9 cellular contexts compared by ENCODE assay signal in the genomic region with DNA sequence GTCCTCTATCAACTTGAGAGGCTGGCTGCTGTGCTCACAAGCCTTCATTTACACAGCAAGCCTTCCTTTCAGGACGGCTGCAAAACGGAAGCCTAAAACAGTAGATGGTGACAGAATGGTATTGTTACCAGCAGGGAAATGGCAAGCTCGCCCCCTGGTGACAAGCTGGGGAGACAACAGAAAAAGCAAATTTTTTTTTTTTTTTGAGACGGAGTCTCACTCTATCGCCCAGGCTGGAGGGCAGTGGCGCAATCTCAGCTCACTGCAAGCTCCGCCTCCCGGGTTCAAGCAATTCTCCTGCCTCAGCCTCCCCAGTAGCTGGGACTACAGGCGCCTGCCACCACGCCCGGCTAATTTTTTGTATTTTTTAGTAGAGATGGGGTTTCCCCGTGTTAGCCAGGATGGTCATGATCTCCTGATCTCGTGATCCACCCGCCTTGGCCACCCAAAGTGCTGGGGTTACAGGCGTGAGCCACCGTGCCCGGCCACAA. TPM values are rescaled to one million over a fixed set of nuclear protein-coding genes. Genes with fewer than 3 reads are reported as not detected.
DNase-seq lines count a peak whose midpoint lies in the region; ATAC-seq and TF ChIP-seq lines count a peak whose summit lies in the region.
"Not testable (repeated sequence)": the region's sequence is repeated elsewhere in the genome, so short reads cannot be mapped to it uniquely, and the experiment has no call there.
"Had no signal": no experiment of that assay in that cellular context is flagged by ENCODE, and none has a peak within 500 bp of the region (broad histone marks: within the 10 kb centered on the region; RNA-seq: fewer than 3 reads in every experiment).

No MANE protein-coding gene starts in this region.

- H3K27me3 Mint-ChIP-seq in central memory CD8-positive, alpha-beta T cell, result not testable (repeated sequence)

- not testable (repeated sequence) for H3K4me3 ChIP-seq in kidney epithelial cell (ENCODE audit: low read depth, low read length)

- peaks cover 12% of the 10 kb centered on the region for H3K36me3 Mint-ChIP-seq in central memory CD8-positive, alpha-beta T cell (ENCODE audit: insufficient read depth)

- not testable (repeated sequence) for H3K4me1 Mint-ChIP-seq in central memory CD8-positive, alpha-beta T cell

- not testable (repeated sequence) for H3K36me3 ChIP-seq in kidney epithelial cell (ENCODE audit: control insufficient read depth, insufficient read depth, low read length)

- not testable (repeated sequence) for H3K27me3 ChIP-seq in kidney epithelial cell (ENCODE audit: control insufficient read depth, insufficient read depth, low read length)

- TF ChIP-seq CTCF in AG09319 (IDR thresholded peaks at IDR 0.05; ENCODE audit: low read depth, low read length) (peak; percentile 73), kidney epithelial cell (IDR thresholded peaks at IDR 0.05; ENCODE audit: insufficient read depth, low read length, poor library complexity, severe bottlenecking) (peak; percentile 76)

- H3K9me3 Mint-ChIP-seq in central memory CD8-positive, alpha-beta T cell, result not testable (repeated sequence)

- H3K4me3 Mint-ChIP-seq in central memory CD8-positive, alpha-beta T cell, result not testable (repeated sequence)

- DNase-seq in AG09319 (ENCODE audit: extremely low read depth, low read depth); kidney epithelial cell (ENCODE audit: low read depth): not testable (repeated sequence)
- DNase-seq in HuH-7 (ENCODE audit: low spot score) (peak; percentile 61), NOMO-1 (lab: John Stamatoyannopoulos, UW; ENCODE audit: unreplicated experiment in 2 of 2) (peak; percentile 48 to 72)
- peak; percentile 43 to 67 for DNase-seq in activated CD4-positive, alpha-beta T cell treated with anti-CD3 and anti-CD28 coated beads, Interleukin-2, amount 50 U/mL, for 24 hours (ENCODE audit: low read depth in 1 of 2, low spot score in 1 of 2)
- peak; percentile 66 to 68 for DNase-seq in central memory CD8-positive, alpha-beta T cell (ENCODE audit: low spot score in 2 of 2)
- peak; percentile 74 for DNase-seq in stimulated activated CD4-positive, alpha-beta T cell treated with anti-CD3 and anti-CD28 coated beads, Interleukin-1b, Interleukin-23, amount 100 ng/mL, for 48 hours

- peak; percentile 64 for ATAC-seq in GM19025 (IDR thresholded peaks at IDR 0.05; ENCODE audit: low read depth, unreplicated experiment)
- peak; percentile 94 for ATAC-seq in central memory CD8-positive, alpha-beta T cell (replicated peaks; ENCODE audit: extremely low read depth, poor library complexity, severe bottlenecking)

- H3K27ac Mint-ChIP-seq in central memory CD8-positive, alpha-beta T cell (ENCODE audit: low read depth), result peak overlapping the region; percentile 15

RNA-seq across cellular contexts. Expression of a gene that starts 11.8 kb away (rescaled TPM):
- total RNA-seq in kidney epithelial cell, result 13.0 and 17.3 TPM in 2 replicates

RNA-seq across cellular contexts. Expression of a gene that starts 39.9 kb away (rescaled TPM):
- 23.5 and 25.2 TPM in 2 replicates for total RNA-seq in kidney epithelial cell

RNA-seq across cellular contexts. Expression of a gene that starts 53.3 kb away (rescaled TPM):
- total RNA-seq in kidney epithelial cell, result not detected in 2 replicates
- total RNA-seq: temporal lobe had no signal
